ENCODE assay signal across 17 cellular contexts in the genomic region with DNA sequence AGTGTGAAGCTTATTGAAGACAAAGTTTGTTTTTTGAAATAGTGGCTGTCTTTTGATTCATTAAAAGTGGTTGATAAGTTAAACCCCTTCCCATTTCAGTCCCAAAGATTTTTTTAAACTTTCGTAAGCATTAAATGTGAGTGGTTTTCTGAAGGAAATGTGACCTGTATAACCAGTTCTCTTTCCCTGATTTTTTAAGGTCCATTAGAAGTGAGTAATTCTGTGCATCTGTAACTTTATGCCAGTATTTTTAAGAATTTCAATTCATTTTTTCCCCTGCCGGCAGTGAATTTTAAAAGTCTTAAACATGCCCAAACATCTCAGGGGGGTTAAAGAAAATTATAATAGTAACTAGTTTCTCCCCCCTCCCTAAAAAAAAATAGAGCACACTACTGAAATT.
A peak's percentile ranks its signal among the peaks of the same experiment; 100 is the strongest.
DNase-seq lines count a peak whose midpoint lies in the region; ATAC-seq and TF ChIP-seq lines count a peak whose summit lies in the region.
"Had no signal": no experiment of that assay in that cellular context is flagged by ENCODE, and none has a peak within 500 bp of the region (broad histone marks: within the 10 kb centered on the region; RNA-seq: fewer than 3 reads in every experiment).

No MANE protein-coding gene starts in this region.

- POLR2A ChIA-PET in MCF 10A (lab: Yijun Ruan, JAX) = no interaction called here

- no peaks in the 10 kb centered on the region for H3K27me3 ChIP-seq in ectodermal cell (ENCODE audit: control insufficient read depth, insufficient read depth, low read length, poor library complexity, severe bottlenecking)
- H3K27me3 ChIP-seq in iPS-20b (ENCODE audit: insufficient read depth, low read length) = peaks cover 10% of the 10 kb centered on the region; the same call in 1 of the 2 replicates

- H3K36me3 Mint-ChIP-seq in CD14-positive monocyte (no peaks in the 10 kb centered on the region), MCF 10A (ENCODE audit: insufficient read depth, unreplicated experiment) (no peaks in the 10 kb centered on the region)
- H3K36me3 Mint-ChIP-seq: CD8-positive, alpha-beta T cell had no signal

- no peak overlapping the region for H3K27ac Mint-ChIP-seq in CD14-positive monocyte
- H3K27ac Mint-ChIP-seq in MCF 10A (ENCODE audit: low read depth, unreplicated experiment) = no peak overlapping the region
- H3K27ac Mint-ChIP-seq: CD8-positive, alpha-beta T cell had no signal

- peaks cover 44% of the 10 kb centered on the region for H3K4me1 ChIP-seq in ectodermal cell (ENCODE audit: control insufficient read depth, insufficient read depth, low read length)
- peaks cover 41% of the 10 kb centered on the region; the same call in 1 of the 2 replicates for H3K4me1 ChIP-seq in iPS-20b (ENCODE audit: insufficient read depth, low read length)
- H3K4me1 ChIP-seq: A549, BE2C had no signal

- no peak overlapping the region for H3K9ac ChIP-seq in iPS-20b (ENCODE audit: low read depth, low read length)

- BruUV-seq in MCF 10A (replicated peaks; lab: Mats Ljungman, UMichigan) = no TSS peak

- TF ChIP-seq CTCF in CD14-positive monocyte (IDR thresholded peaks at IDR 0.05) = no peak
- TF ChIP-seq CTCF in MCF 10A (IDR thresholded peaks at IDR 0.05; ENCODE audit: unreplicated experiment) = no peak

- H3K4me3 Mint-ChIP-seq in CD14-positive monocyte = no peak overlapping the region
- H3K4me3 Mint-ChIP-seq in MCF 10A (ENCODE audit: unreplicated experiment) = no peak overlapping the region
- H3K4me3 Mint-ChIP-seq: CD8-positive, alpha-beta T cell had no signal

- H3K27ac ChIP-seq in ectodermal cell (ENCODE audit: insufficient read depth, low read depth, low read length, poor library complexity, severe bottlenecking) (peak overlapping the region; percentile 77), iPS-20b (ENCODE audit: low read length) (no peak overlapping the region)
- H3K27ac ChIP-seq: A549, C4-2B had no signal

- TF ChIP-seq RAD21 in Ishikawa (IDR thresholded peaks at IDR 0.05; ENCODE audit: low read depth) = no peak

- 0 out of 2 replicates have a peak, but pooled peaks have one; percentile 16 for TF ChIP-seq EP300 in Ishikawa (IDR thresholded peaks at IDR 0.05; ENCODE audit: borderline replicate concordance)

- no peak for DNase-seq in SIG-M5 treated with dmso at 0.1 percent for 504 hours (lab: John Stamatoyannopoulos, UW; ENCODE audit: unreplicated experiment)
- DNase-seq in CD14-positive monocyte (ENCODE audit: low spot score) = no peak
- DNase-seq in MCF 10A (ENCODE audit: unreplicated experiment) = no peak
- DNase-seq: BE2C; CD8-positive, alpha-beta T cell; COR-L47; DMS153; DND-41; GDM1 had no signal

- H3K4me3 ChIP-seq in ectodermal cell (ENCODE audit: insufficient read depth, low read depth, low read length) = no peak overlapping the region
- H3K4me3 ChIP-seq in iPS-20b (ENCODE audit: low read length) = peak overlapping the region; percentile 24; the same call in 1 of the 2 replicates
- H3K4me3 ChIP-seq: A549, K562 had no signal

- ATAC-seq in GM18870 (IDR thresholded peaks at IDR 0.05; ENCODE audit: unreplicated experiment) = no peak
- ATAC-seq: A549; CD8-positive, alpha-beta T cell; HCT116; K562 had no signal

- intact Hi-C loops in CD14-positive monocyte (cut with micrococcal nuclease) = no loop called here
- intact Hi-C loops in MCF 10A (cut with micrococcal nuclease) = no loop called here

- 40 to 100% methylated on average over 1 of the region's 2 CpGs for WGBS in ectodermal cell, 2 experiments

- H3K9me3 ChIP-seq in ectodermal cell (ENCODE audit: control insufficient read depth, low read length) (no peaks in the 10 kb centered on the region), iPS-20b (ENCODE audit: insufficient read depth, low read depth, low read length) (no peaks in the 10 kb centered on the region)
- H3K9me3 ChIP-seq: A549, BE2C had no signal

- CTCF ChIA-PET in MCF 10A (lab: Yijun Ruan, JAX) = no interaction called here

- H3K4me1 Mint-ChIP-seq in CD14-positive monocyte = no peaks in the 10 kb centered on the region
- H3K4me1 Mint-ChIP-seq in MCF 10A (ENCODE audit: insufficient read depth, unreplicated experiment) = no peaks in the 10 kb centered on the region

- H3K36me3 ChIP-seq in ectodermal cell (ENCODE audit: control insufficient read depth, insufficient read depth, low read length) (no peaks in the 10 kb centered on the region), iPS-20b (ENCODE audit: insufficient read depth, low read depth, low read length) (no peaks in the 10 kb centered on the region)
- H3K36me3 ChIP-seq: BE2C had no signal

- H3K9me3 Mint-ChIP-seq in CD14-positive monocyte (peaks cover under 1 to 10% (median 6%) of the 10 kb centered on the region in 7 donors), MCF 10A (ENCODE audit: unreplicated experiment) (peaks cover 13% of the 10 kb centered on the region)

- H3K27me3 Mint-ChIP-seq in CD14-positive monocyte (ENCODE audit: low read depth in 3 of 3) (peaks cover 0 to 2% (median 0%) of the 10 kb centered on the region in 3 donors), MCF 10A (ENCODE audit: insufficient read depth, unreplicated experiment) (no peaks in the 10 kb centered on the region)

TF ChIP-seq in Ishikawa, 13 proteins besides CTCF, POLR2A, EP300 and RAD21:
- no peak for TF ChIP-seq YY1 (IDR thresholded peaks at IDR 0.05; ENCODE audit: low read depth)
- no peak for TF ChIP-seq TAF1 (IDR thresholded peaks at IDR 0.05; ENCODE audit: low read depth)
- no peak for TF ChIP-seq CREB1 (IDR thresholded peaks at IDR 0.05; ENCODE audit: low read depth)
- TF ChIP-seq TEAD4 (IDR thresholded peaks at IDR 0.05) = peak; percentile 61
- no peak for TF ChIP-seq NFIC (IDR thresholded peaks at IDR 0.05)
- TF ChIP-seq EGR1 (IDR thresholded peaks at IDR 0.05) = no peak
- TF ChIP-seq, protein P1, sequence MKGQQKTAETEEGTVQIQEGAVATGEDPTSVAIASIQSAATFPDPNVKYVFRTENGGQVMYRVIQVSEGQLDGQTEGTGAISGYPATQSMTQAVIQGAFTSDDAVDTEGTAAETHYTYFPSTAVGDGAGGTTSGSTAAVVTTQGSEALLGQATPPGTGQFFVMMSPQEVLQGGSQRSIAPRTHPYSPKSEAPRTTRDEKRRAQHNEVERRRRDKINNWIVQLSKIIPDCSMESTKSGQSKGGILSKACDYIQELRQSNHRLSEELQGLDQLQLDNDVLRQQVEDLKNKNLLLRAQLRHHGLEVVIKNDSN (IDR thresholded peaks at IDR 0.05) = no peak
- no peak for TF ChIP-seq TCF12 (IDR thresholded peaks at IDR 0.05; ENCODE audit: low read depth)
- peak; percentile 66; the same call in 1 of the 2 replicates for TF ChIP-seq FOXM1 (IDR thresholded peaks at IDR 0.05; ENCODE audit: borderline replicate concordance, low read depth)
- no peak for TF ChIP-seq CEBPB (IDR thresholded peaks at IDR 0.05)
- TF ChIP-seq, protein P2, sequence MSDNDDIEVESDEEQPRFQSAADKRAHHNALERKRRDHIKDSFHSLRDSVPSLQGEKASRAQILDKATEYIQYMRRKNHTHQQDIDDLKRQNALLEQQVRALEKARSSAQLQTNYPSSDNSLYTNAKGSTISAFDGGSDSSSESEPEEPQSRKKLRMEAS (IDR thresholded peaks at IDR 0.05) = no peak
- TF ChIP-seq, protein P3, sequence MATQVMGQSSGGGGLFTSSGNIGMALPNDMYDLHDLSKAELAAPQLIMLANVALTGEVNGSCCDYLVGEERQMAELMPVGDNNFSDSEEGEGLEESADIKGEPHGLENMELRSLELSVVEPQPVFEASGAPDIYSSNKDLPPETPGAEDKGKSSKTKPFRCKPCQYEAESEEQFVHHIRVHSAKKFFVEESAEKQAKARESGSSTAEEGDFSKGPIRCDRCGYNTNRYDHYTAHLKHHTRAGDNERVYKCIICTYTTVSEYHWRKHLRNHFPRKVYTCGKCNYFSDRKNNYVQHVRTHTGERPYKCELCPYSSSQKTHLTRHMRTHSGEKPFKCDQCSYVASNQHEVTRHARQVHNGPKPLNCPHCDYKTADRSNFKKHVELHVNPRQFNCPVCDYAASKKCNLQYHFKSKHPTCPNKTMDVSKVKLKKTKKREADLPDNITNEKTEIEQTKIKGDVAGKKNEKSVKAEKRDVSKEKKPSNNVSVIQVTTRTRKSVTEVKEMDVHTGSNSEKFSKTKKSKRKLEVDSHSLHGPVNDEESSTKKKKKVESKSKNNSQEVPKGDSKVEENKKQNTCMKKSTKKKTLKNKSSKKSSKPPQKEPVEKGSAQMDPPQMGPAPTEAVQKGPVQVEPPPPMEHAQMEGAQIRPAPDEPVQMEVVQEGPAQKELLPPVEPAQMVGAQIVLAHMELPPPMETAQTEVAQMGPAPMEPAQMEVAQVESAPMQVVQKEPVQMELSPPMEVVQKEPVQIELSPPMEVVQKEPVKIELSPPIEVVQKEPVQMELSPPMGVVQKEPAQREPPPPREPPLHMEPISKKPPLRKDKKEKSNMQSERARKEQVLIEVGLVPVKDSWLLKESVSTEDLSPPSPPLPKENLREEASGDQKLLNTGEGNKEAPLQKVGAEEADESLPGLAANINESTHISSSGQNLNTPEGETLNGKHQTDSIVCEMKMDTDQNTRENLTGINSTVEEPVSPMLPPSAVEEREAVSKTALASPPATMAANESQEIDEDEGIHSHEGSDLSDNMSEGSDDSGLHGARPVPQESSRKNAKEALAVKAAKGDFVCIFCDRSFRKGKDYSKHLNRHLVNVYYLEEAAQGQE (IDR thresholded peaks at IDR 0.05; ENCODE audit: low read depth) = no peak
- TF ChIP-seq ZBTB7A (IDR thresholded peaks at IDR 0.05; ENCODE audit: low read depth) = no peak
